In genomic region chr18:67514901-67515540, GRCh38 we compare ENCODE assay signal across 8 cellular contexts. TPM values are rescaled to one million over a fixed set of nuclear protein-coding genes. Genes with fewer than 3 reads are reported as not detected.
DNase-seq lines count a peak whose midpoint lies in the region; ATAC-seq and TF ChIP-seq lines count a peak whose summit lies in the region.

No MANE protein-coding gene starts in this region.

- TF ChIP-seq CTCF in KMS-11 (conservative IDR thresholded peaks at IDR 0.05; ENCODE audit: low read depth, low read length) (no peak), coronary artery (IDR thresholded peaks at IDR 0.05) (no peak), natural killer cell (IDR thresholded peaks at IDR 0.05) (no peak)

- H3K36me3 ChIP-seq in BLaER1 (no peaks in the 10 kb centered on the region), KMS-11 (ENCODE audit: insufficient read depth) (no peaks in the 10 kb centered on the region)

- no peak for TF ChIP-seq POLR2A in GM18505 (IDR thresholded peaks at IDR 0.05; ENCODE audit: borderline replicate concordance, extremely low read depth, insufficient read depth, insufficient read length)

- H3K9me3 ChIP-seq in BLaER1, result no peaks in the 10 kb centered on the region

- no peaks in the 10 kb centered on the region for H3K79me2 ChIP-seq in KMS-11 (ENCODE audit: insufficient read depth, low read depth)

- ATAC-seq in natural killer cell (no peak), HG02840 (IDR thresholded peaks at IDR 0.05; ENCODE audit: low FRiP score, unreplicated experiment) (no peak), GM18505 (IDR thresholded peaks at IDR 0.05; ENCODE audit: unreplicated experiment) (no peak)

- 0 out of 2 replicates have a peak overlapping the region, but pooled peaks have one; percentile 93 for H3K4me2 ChIP-seq in BLaER1
- H3K4me2 ChIP-seq in KMS-11, result peak overlapping the region; percentile 73

- H3K27me3 ChIP-seq in BLaER1 (peaks cover 4% of the 10 kb centered on the region; the same call in 1 of the 2 replicates), KMS-11 (ENCODE audit: insufficient read depth, low read depth) (no peaks in the 10 kb centered on the region)

- H2AFZ ChIP-seq in KMS-11 (ENCODE audit: low read depth), result no peak overlapping the region

- peak overlapping the region; percentile 94 for H3K4me3 Mint-ChIP-seq in natural killer cell

- no peaks in the 10 kb centered on the region for H3K27me3 Mint-ChIP-seq in natural killer cell (ENCODE audit: low read depth in 2 of 2)

- H3K4me3 ChIP-seq in BLaER1 (no peak overlapping the region), KMS-11 (IDR thresholded peaks at IDR 0.05; ENCODE audit: insufficient read depth, low read depth, low read length) (no peak overlapping the region), coronary artery (peak overlapping the region; percentile 93)

- intact Hi-C loops in natural killer cell (cut with micrococcal nuclease), result no loop called here

- no peaks in the 10 kb centered on the region for H4K20me1 ChIP-seq in BLaER1
- H4K20me1 ChIP-seq in KMS-11 (ENCODE audit: insufficient read depth), result no peaks in the 10 kb centered on the region

- H3K4me1 ChIP-seq in BLaER1 (peaks cover 5% of the 10 kb centered on the region; the same call in 1 of the 2 replicates), KMS-11 (ENCODE audit: low read depth, poor library complexity, severe bottlenecking) (peaks cover 5% of the 10 kb centered on the region)

- peaks cover 20 to 31% of the 10 kb centered on the region in 2 donors for H3K4me1 Mint-ChIP-seq in natural killer cell

- DNase-seq in coronary artery (ENCODE audit: low spot score) (no peak), natural killer cell (no peak), activated gamma-delta T cell treated with Interleukin-2 at 50 U/mL for 16 hours (no peak), NCI-H1092 treated with DMSO at 0.1 percent for 48 hours (lab: John Stamatoyannopoulos, UW) (no peak)

- H3K27ac Mint-ChIP-seq in natural killer cell, result peak overlapping the region; percentile 22 to 85

- no peak overlapping the region for H3K27ac ChIP-seq in BLaER1
- H3K27ac ChIP-seq in KMS-11, result no peak overlapping the region
- H3K27ac ChIP-seq in coronary artery, result peak overlapping the region in 1 of 2 donors; percentile 93

- H3K9ac ChIP-seq in BLaER1 (no peak overlapping the region), KMS-11 (no peak overlapping the region)

- no peaks in the 10 kb centered on the region for H3K36me3 Mint-ChIP-seq in natural killer cell

- H3K9me3 Mint-ChIP-seq in natural killer cell, result no peaks in the 10 kb centered on the region

RNA-seq across cellular contexts. Expression of gene DSEL, which starts 1.5 kb away (rescaled TPM):
- total RNA-seq in natural killer cell, result under 1 TPM; 0.11 to 0.38 (median 0.12) TPM
